14 cellular contexts compared by ENCODE assay signal in the genomic region with DNA sequence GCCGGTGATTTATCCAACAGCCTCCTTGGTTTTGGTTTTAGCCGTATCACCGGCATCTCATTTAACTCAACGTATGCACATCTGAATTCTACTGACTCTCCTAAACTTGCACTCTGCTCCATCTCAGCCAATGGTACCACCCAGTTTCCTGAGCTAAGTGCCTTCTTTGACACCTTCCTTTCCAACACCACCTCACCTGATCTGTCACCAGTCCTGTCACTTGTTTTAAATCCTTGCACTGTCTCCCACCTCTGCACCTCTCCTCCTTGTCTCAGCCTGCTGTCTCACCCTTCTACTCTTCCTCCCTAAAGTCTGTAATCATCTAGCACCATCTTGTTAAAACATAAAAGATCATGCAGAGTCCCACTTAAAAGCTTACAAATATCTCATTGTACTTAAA. TPM values are rescaled to one million over a fixed set of nuclear protein-coding genes. Genes with fewer than 3 reads are reported as not detected.
DNase-seq lines count a peak whose midpoint lies in the region; ATAC-seq and TF ChIP-seq lines count a peak whose summit lies in the region.
"Had no signal": no experiment of that assay in that cellular context is flagged by ENCODE, and none has a peak within 500 bp of the region (broad histone marks: within the 10 kb centered on the region; RNA-seq: fewer than 3 reads in every experiment).

No MANE protein-coding gene starts in this region.

- no peaks in the 10 kb centered on the region for H3K27me3 ChIP-seq in foreskin keratinocyte
- H3K27me3 ChIP-seq in ovary, result no peaks in the 10 kb centered on the region
- H3K27me3 ChIP-seq: adrenal gland had no signal

- no peaks in the 10 kb centered on the region for H3K36me3 ChIP-seq in ovary
- H3K36me3 ChIP-seq: adrenal gland had no signal

- H3K27ac Mint-ChIP-seq in activated naive CD4-positive, alpha-beta T cell treated with anti-CD3 and anti-CD28 coated beads, Interleukin-2, amount 50 U/mL, for 24 hours, result peak overlapping the region; percentile 60
- H3K27ac Mint-ChIP-seq in activated CD4-positive, alpha-beta memory T cell treated with anti-CD3 and anti-CD28 coated beads for 36 hours, result peak overlapping the region; percentile 44
- H3K27ac Mint-ChIP-seq in stimulated activated effector memory CD8-positive, alpha-beta T cell treated with anti-CD3 and anti-CD28 coated beads, Interleukin-12 subunit alpha, Interleukin-12 subunit beta, amount 100 ng/mL, for 72 hours, result peak overlapping the region; percentile 82

- TF ChIP-seq CTCF in foreskin keratinocyte (conservative IDR thresholded peaks at IDR 0.05), result no peak
- TF ChIP-seq CTCF in ovary (IDR thresholded peaks at IDR 0.05), result no peak

- no peak for TF ChIP-seq POLR2A in ovary (IDR thresholded peaks at IDR 0.05)

- intact Hi-C loops in activated CD4-positive, alpha-beta memory T cell treated with anti-CD3 and anti-CD28 coated beads for 36 hours (cut with micrococcal nuclease), result loop anchor here (5.0 to 10.0 kb wide), 2 partner anchors 37 to 146 kb away; no protein-coding TSS in a partner anchor
- intact Hi-C loops in ovary (cut with DNase I), result no loop called here

- no peak for TF ChIP-seq EP300 in ovary (IDR thresholded peaks at IDR 0.05)

- no peaks in the 10 kb centered on the region for H3K27me3 Mint-ChIP-seq in activated naive CD4-positive, alpha-beta T cell treated with anti-CD3 and anti-CD28 coated beads, Interleukin-2, amount 50 U/mL, for 24 hours
- H3K27me3 Mint-ChIP-seq in activated CD4-positive, alpha-beta memory T cell treated with anti-CD3 and anti-CD28 coated beads for 36 hours, result no peaks in the 10 kb centered on the region

- POLR2A ChIA-PET in activated CD4-positive, alpha-beta memory T cell treated with anti-CD3 and anti-CD28 coated beads for 36 hours (lab: Charles Lee), result interaction anchor here (0.8 to 2.7 kb wide), 3 partner anchors 19 to 50 kb away, joined by 3 to 31 read pairs (median 4); partner anchors contain the start of genes SLC25A30 and TPT1

- no peak for DNase-seq in activated naive CD4-positive, alpha-beta T cell treated with anti-CD3 and anti-CD28 coated beads, Interleukin-2, amount 50 U/mL, for 16 hours
- DNase-seq in activated CD4-positive, alpha-beta memory T cell treated with anti-CD3 and anti-CD28 coated beads for 36 hours, result no peak
- DNase-seq in foreskin keratinocyte (no peak), ovary (no peak), H4 (ENCODE audit: low spot score) (no peak)
- DNase-seq in stimulated activated effector memory CD8-positive, alpha-beta T cell treated with anti-CD3 and anti-CD28 coated beads, Interleukin-12 subunit alpha, Interleukin-12 subunit beta, amount 100 ng/mL, for 72 hours (ENCODE audit: low spot score in 2 of 2), result no peak
- DNase-seq: activated CD4-positive, CD25-positive, alpha-beta regulatory T cell; adrenal gland; NCI-H1436 treated with DMSO at 0.1 percent for 48 hours; NCI-H226; NK-92 treated with Interleukin-12 subunit alpha and Interleukin-12 subunit beta, amount 100 ng/mL, for 24 hours had no signal

- H3K9me3 ChIP-seq in ovary, result no peaks in the 10 kb centered on the region
- H3K9me3 ChIP-seq: adrenal gland had no signal

- peaks cover 58% of the 10 kb centered on the region for H3K4me1 Mint-ChIP-seq in activated naive CD4-positive, alpha-beta T cell treated with anti-CD3 and anti-CD28 coated beads, Interleukin-2, amount 50 U/mL, for 24 hours
- H3K4me1 Mint-ChIP-seq in activated CD4-positive, alpha-beta memory T cell treated with anti-CD3 and anti-CD28 coated beads for 36 hours (ENCODE audit: low read depth), result peaks cover 41% of the 10 kb centered on the region
- H3K4me1 Mint-ChIP-seq in stimulated activated effector memory CD8-positive, alpha-beta T cell treated with anti-CD3 and anti-CD28 coated beads, Interleukin-12 subunit alpha, Interleukin-12 subunit beta, amount 100 ng/mL, for 72 hours, result peaks cover 35% of the 10 kb centered on the region

- H3K4me3 ChIP-seq in ovary, result no peak overlapping the region
- H3K4me3 ChIP-seq: adrenal gland had no signal

- no peak for ATAC-seq in foreskin keratinocyte
- no peak for ATAC-seq in stimulated activated effector memory CD8-positive, alpha-beta T cell treated with anti-CD3 and anti-CD28 coated beads, Interleukin-12 subunit alpha, Interleukin-12 subunit beta, amount 100 ng/mL, for 72 hours
- no peak for ATAC-seq in HG03095 (IDR thresholded peaks at IDR 0.05; ENCODE audit: unreplicated experiment)
- ATAC-seq: sciatic nerve had no signal

- H3K27ac ChIP-seq in foreskin keratinocyte, result peak overlapping the region; percentile 98
- H3K27ac ChIP-seq in ovary, result no peak overlapping the region
- H3K27ac ChIP-seq: adrenal gland had no signal

- H3K36me3 Mint-ChIP-seq in activated naive CD4-positive, alpha-beta T cell treated with anti-CD3 and anti-CD28 coated beads, Interleukin-2, amount 50 U/mL, for 24 hours, result peaks cover 5% of the 10 kb centered on the region
- H3K36me3 Mint-ChIP-seq in activated CD4-positive, alpha-beta memory T cell treated with anti-CD3 and anti-CD28 coated beads for 36 hours, result peaks cover 11% of the 10 kb centered on the region
- peaks cover 42% of the 10 kb centered on the region for H3K36me3 Mint-ChIP-seq in stimulated activated effector memory CD8-positive, alpha-beta T cell treated with anti-CD3 and anti-CD28 coated beads, Interleukin-12 subunit alpha, Interleukin-12 subunit beta, amount 100 ng/mL, for 72 hours

- CTCF ChIA-PET in activated CD4-positive, alpha-beta memory T cell treated with anti-CD3 and anti-CD28 coated beads for 36 hours (lab: Charles Lee), result interaction anchor here (1.1 to 5.1 kb wide), 7 partner anchors 22 to 122 kb away, joined by 3 to 71 read pairs (median 12); partner anchors contain the start of genes COG3 and SLC25A30

- H3K9me3 Mint-ChIP-seq in activated naive CD4-positive, alpha-beta T cell treated with anti-CD3 and anti-CD28 coated beads, Interleukin-2, amount 50 U/mL, for 24 hours, result no peaks in the 10 kb centered on the region
- peaks cover under 1% of the 10 kb centered on the region for H3K9me3 Mint-ChIP-seq in activated CD4-positive, alpha-beta memory T cell treated with anti-CD3 and anti-CD28 coated beads for 36 hours
- no peaks in the 10 kb centered on the region for H3K9me3 Mint-ChIP-seq in stimulated activated effector memory CD8-positive, alpha-beta T cell treated with anti-CD3 and anti-CD28 coated beads, Interleukin-12 subunit alpha, Interleukin-12 subunit beta, amount 100 ng/mL, for 72 hours

- no peak overlapping the region for H3K4me3 Mint-ChIP-seq in activated naive CD4-positive, alpha-beta T cell treated with anti-CD3 and anti-CD28 coated beads, Interleukin-2, amount 50 U/mL, for 24 hours
- no peak overlapping the region for H3K4me3 Mint-ChIP-seq in activated CD4-positive, alpha-beta memory T cell treated with anti-CD3 and anti-CD28 coated beads for 36 hours
- H3K4me3 Mint-ChIP-seq in stimulated activated effector memory CD8-positive, alpha-beta T cell treated with anti-CD3 and anti-CD28 coated beads, Interleukin-12 subunit alpha, Interleukin-12 subunit beta, amount 100 ng/mL, for 72 hours, result no peak overlapping the region

- peaks cover 21% of the 10 kb centered on the region for H3K4me1 ChIP-seq in foreskin keratinocyte
- H3K4me1 ChIP-seq in ovary (ENCODE audit: insufficient read depth), result peaks cover 3% of the 10 kb centered on the region

- 85 to 91% (median 86%) methylated on average over 4 of the region's 4 CpGs for WGBS in ovary, 3 donors

RNA-seq across cellular contexts. Expression of gene TPT1, which starts 28.1 kb away (rescaled TPM):
- 1,000 to 10,000 TPM; 3,227 to 3,264 TPM for total RNA-seq in activated CD4-positive, alpha-beta memory T cell treated with anti-CD3 and anti-CD28 coated beads for 36 hours
- total RNA-seq in foreskin keratinocyte, result 3,187 and 3,228 TPM in 2 replicates
- polyA plus RNA-seq in foreskin keratinocyte, result 4,571 and 4,595 TPM in 2 replicates
- 1,000 to 10,000 TPM; 4,694 to 8,633 (median 7,041) TPM for total RNA-seq in ovary
- polyA plus RNA-seq in ovary, result over 10,000 TPM; 11,087 to 14,373 TPM
- total RNA-seq in H4 (2014; rRNA removed; shearing (Covaris generic)), result 2,361 and 2,437 TPM in 2 replicates

RNA-seq across cellular contexts. Expression of gene SLC25A30, which starts 49.1 kb away (rescaled TPM):
- total RNA-seq in activated CD4-positive, alpha-beta memory T cell treated with anti-CD3 and anti-CD28 coated beads for 36 hours, result 10 to 100 TPM; 14.6 to 15.3 TPM
- total RNA-seq in foreskin keratinocyte (23.0 and 25.3 TPM in 2 replicates), ovary (10 to 100 TPM; 10.7 to 33.4 (median 22.8) TPM)
- polyA plus RNA-seq in foreskin keratinocyte (6.5 and 9.0 TPM in 2 replicates), ovary (10 to 100 TPM; 11.5 to 23.2 TPM)
- 5.5 and 7.1 TPM in 2 replicates for total RNA-seq in H4 (2014; rRNA removed; shearing (Covaris generic))
